ENCODE assay signal across 13 cellular contexts in genomic region chr7:26653430-26653911, GRCh38.
DNase-seq lines count a peak whose midpoint lies in the region; ATAC-seq and TF ChIP-seq lines count a peak whose summit lies in the region.
"Had no signal": no experiment of that assay in that cellular context is flagged by ENCODE, and none has a peak within 500 bp of the region (broad histone marks: within the 10 kb centered on the region; RNA-seq: fewer than 3 reads in every experiment).

No MANE protein-coding gene starts in this region.

- H3K4me3 ChIP-seq in PC-9 (peak overlapping the region; percentile 12; the same call in 1 of the 2 replicates), fibroblast of the aortic adventitia (ENCODE audit: low read depth, low read length) (no peak overlapping the region)
- H3K4me3 ChIP-seq: ascending aorta, psoas muscle had no signal

- H2AFZ ChIP-seq in PC-9, result no peak overlapping the region

- DNase-seq in ACHN (peak; percentile 66), HEK293T (ENCODE audit: extremely low spot score) (peak; percentile 22), PC-9 (peak; percentile 88 to 95), fibroblast of the aortic adventitia (ENCODE audit: low read depth) (peak; percentile 3), HuH-7 (ENCODE audit: low spot score) (no peak)
- no peak for DNase-seq in activated naive CD4-positive, alpha-beta T cell treated with anti-CD3 and anti-CD28 coated beads, Interleukin-2, amount 50 U/mL, for 72 hours (ENCODE audit: low spot score in 2 of 2)
- DNase-seq: activated T-cell treated with anti-CD3 and anti-CD28 coated beads for 4 hours; NK-92 treated with Interleukin-12 subunit alpha and Interleukin-12 subunit beta, amount 100 ng/mL, for 24 hours had no signal

- no peaks in the 10 kb centered on the region for H3K9me3 Mint-ChIP-seq in activated naive CD4-positive, alpha-beta T cell treated with anti-CD3 and anti-CD28 coated beads, Interleukin-2, amount 50 U/mL, for 72 hours

- ATAC-seq in HG03280 (IDR thresholded peaks at IDR 0.05; ENCODE audit: unreplicated experiment), result no peak
- no peak for ATAC-seq in activated naive CD4-positive, alpha-beta T cell treated with anti-CD3 and anti-CD28 coated beads, Interleukin-2, amount 50 U/mL, for 72 hours
- no peak for ATAC-seq in HG03457 (IDR thresholded peaks at IDR 0.05; ENCODE audit: unreplicated experiment)
- ATAC-seq: left lobe of liver, psoas muscle had no signal

- H3K9me3 ChIP-seq in PC-9 (ENCODE audit: insufficient read depth, low read depth), result no peaks in the 10 kb centered on the region
- H3K9me3 ChIP-seq: ascending aorta, psoas muscle had no signal

- H3K4me2 ChIP-seq in PC-9, result peak overlapping the region; percentile 66

- no peaks in the 10 kb centered on the region for H3K9me2 ChIP-seq in PC-9 (ENCODE audit: insufficient read depth)

- no peaks in the 10 kb centered on the region for H3K27me3 ChIP-seq in PC-9 (ENCODE audit: insufficient read depth, low read depth)
- H3K27me3 ChIP-seq: ascending aorta had no signal

- H3K79me2 ChIP-seq in PC-9 (ENCODE audit: low read depth), result no peaks in the 10 kb centered on the region

- no peaks in the 10 kb centered on the region for H3K36me3 ChIP-seq in PC-9 (ENCODE audit: low read depth)
- H3K36me3 ChIP-seq: ascending aorta had no signal

- TF ChIP-seq CTCF in PC-9 (conservative IDR thresholded peaks at IDR 0.05), result no peak
- no peak for TF ChIP-seq CTCF in fibroblast of the aortic adventitia (IDR thresholded peaks at IDR 0.05; ENCODE audit: insufficient read depth, low read length)

- peak overlapping the region; percentile 58 for H3K27ac ChIP-seq in PC-9
- H3K27ac ChIP-seq: ascending aorta, psoas muscle had no signal

- no peaks in the 10 kb centered on the region for H3K36me3 Mint-ChIP-seq in activated naive CD4-positive, alpha-beta T cell treated with anti-CD3 and anti-CD28 coated beads, Interleukin-2, amount 50 U/mL, for 72 hours

- POLR2A ChIA-PET in HEK293T (lab: Yijun Ruan, JAX), result no interaction called here
- POLR2A ChIA-PET in PC-9 (lab: Charles Lee; ENCODE audit: unreplicated experiment), result no interaction called here

- peaks cover 29% of the 10 kb centered on the region for H3F3A ChIP-seq in PC-9 (ENCODE audit: insufficient read depth, low read depth)

- intact Hi-C loops in PC-9 (cut with micrococcal nuclease; ENCODE audit: unreplicated experiment), result loop anchor here (5.0 kb wide), 1 partner anchor 201 kb away; no protein-coding TSS in a partner anchor

- H4K20me1 ChIP-seq in PC-9 (ENCODE audit: insufficient read depth), result no peaks in the 10 kb centered on the region

- in situ Hi-C loops in ACHN (cut with HindIII; ENCODE audit: low pct_ligation_motif_present, low pct_unique_long_range_greater_than_20kb, low sequenced_read_pairs), result no loop called here

- no TSS peak for BruUV-seq in PC-9 (replicated peaks; lab: Mats Ljungman, UMichigan)

- no peak overlapping the region for H3K27ac Mint-ChIP-seq in activated naive CD4-positive, alpha-beta T cell treated with anti-CD3 and anti-CD28 coated beads, Interleukin-2, amount 50 U/mL, for 72 hours

- CTCF ChIA-PET in HEK293T (lab: Yijun Ruan, JAX) (interaction anchor here (1.5 kb wide), 1 partner anchor 284 kb away, joined by 5 read pairs; no protein-coding TSS in a partner anchor), PC-9 (lab: Charles Lee) (no interaction called here)

- peaks cover 50% of the 10 kb centered on the region for H3K4me1 ChIP-seq in PC-9 (replicated peaks; ENCODE audit: insufficient read depth)
- H3K4me1 ChIP-seq: ascending aorta, psoas muscle had no signal

TF ChIP-seq in HEK293T, 16 proteins besides CTCF, POLR2A, EP300 and RAD21:
- peak; percentile 73 for TF ChIP-seq L3MBTL2 (conservative IDR thresholded peaks at IDR 0.05)
- TF ChIP-seq PKNOX1 (IDR thresholded peaks at IDR 0.05), result peak; percentile 96
- no peak for TF ChIP-seq HDGF (IDR thresholded peaks at IDR 0.05; ENCODE audit: borderline replicate concordance)
- TF ChIP-seq CTBP1 (IDR thresholded peaks at IDR 0.05; ENCODE audit: borderline replicate concordance), result peak; percentile 24; the same call in 1 of the 2 replicates
- TF ChIP-seq ELF4 (IDR thresholded peaks at IDR 0.05), result no peak

Comparison
In these comparisons a context has a peak if more than half of its experiments do, and no peak if none do; other contexts are left out.
1. DNase-seq: peak in ACHN (single experiment), HEK293T (single experiment), PC-9 (2 of 2) and fibroblast of the aortic adventitia (single experiment); none in activated naive CD4-positive, alpha-beta T cell treated with anti-CD3 and anti-CD28 coated beads, Interleukin-2, amount 50 U/mL, for 72 hours (0 of 2) and HuH-7 (single experiment).